Comparison of ENCODE assay signal across 3 cellular contexts in genomic region chr13:109625156-109625555, GRCh38.
"Had no signal": no experiment of that assay in that cellular context is flagged by ENCODE, and none has a peak within 500 bp of the region (broad histone marks: within the 10 kb centered on the region; RNA-seq: fewer than 3 reads in every experiment).

No MANE protein-coding gene starts in this region.

- H3K4me3 ChIP-seq: GM12878 had no signal

- DNase-seq: GDM1, GF-D8 had no signal

- ATAC-seq: GM12878 had no signal
